ENCODE assay signal across 11 cellular contexts in the genomic region with DNA sequence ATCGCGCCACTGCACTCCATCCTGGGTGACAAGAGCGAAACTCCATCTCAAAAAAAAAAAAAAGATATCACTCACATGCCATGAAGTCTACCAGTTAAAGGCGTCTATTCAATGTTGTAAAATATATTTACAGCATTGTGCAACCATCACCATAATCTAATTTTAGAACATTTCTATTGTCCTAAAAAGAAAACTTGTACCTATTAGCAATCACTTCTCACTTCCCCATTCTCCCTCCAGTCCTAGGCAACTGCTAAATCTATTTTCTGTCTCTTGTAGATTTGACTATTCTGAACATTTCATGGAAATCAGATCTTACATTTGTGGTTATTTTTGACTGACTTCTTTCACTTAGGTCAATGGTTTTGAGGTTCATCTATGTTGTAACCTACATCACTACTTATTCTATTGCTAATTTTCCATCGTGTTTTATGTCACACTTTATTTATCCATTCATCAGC. TPM values are rescaled to one million over a fixed set of nuclear protein-coding genes. Genes with fewer than 3 reads are reported as not detected.
DNase-seq lines count a peak whose midpoint lies in the region; ATAC-seq and TF ChIP-seq lines count a peak whose summit lies in the region.
"Had no signal": no experiment of that assay in that cellular context is flagged by ENCODE, and none has a peak within 500 bp of the region (broad histone marks: within the 10 kb centered on the region; RNA-seq: fewer than 3 reads in every experiment).

No MANE protein-coding gene starts in this region.

- DNase-seq in AML-193 (lab: John Stamatoyannopoulos, UW): peak; percentile 8 to 22
- peak; percentile 95 for DNase-seq in NOMO-1 treated with DMSO at 0.1 percent for 48 hours (lab: John Stamatoyannopoulos, UW; ENCODE audit: unreplicated experiment)
- DNase-seq in NCI-H1105 treated with DMSO at 0.1 percent for 48 hours (lab: John Stamatoyannopoulos, UW): no peak
- no peak for DNase-seq in stimulated activated CD4-positive, alpha-beta T cell treated with anti-CD3 and anti-CD28 coated beads, Interleukin-4, amount 100 ng/mL, for 4 hours
- no peak for DNase-seq in cardiac septum (ENCODE audit: low spot score)
- DNase-seq in right atrium auricular region (ENCODE audit: low spot score): no peak
- DNase-seq: NCI-H2171, posterior cingulate gyrus had no signal

- H3K9me3 ChIP-seq in right atrium auricular region: no peaks in the 10 kb centered on the region

- TF ChIP-seq CTCF in right atrium auricular region (IDR thresholded peaks at IDR 0.05): no peak

- H3K27me3 ChIP-seq in right atrium auricular region: no peaks in the 10 kb centered on the region

- no peaks in the 10 kb centered on the region for H3K36me3 ChIP-seq in right atrium auricular region

- no peak overlapping the region for H3K27ac ChIP-seq in right atrium auricular region

- no peak overlapping the region for H3K4me3 ChIP-seq in right atrium auricular region
- H3K4me3 ChIP-seq: GM23338 had no signal

- no peaks in the 10 kb centered on the region for H3K4me1 ChIP-seq in right atrium auricular region

- ATAC-seq in GM19324 (IDR thresholded peaks at IDR 0.05; ENCODE audit: low FRiP score, unreplicated experiment) (peak; percentile 78), HG02943 (IDR thresholded peaks at IDR 0.05; ENCODE audit: low read depth, unreplicated experiment) (peak; percentile 87)
- ATAC-seq: GM23338 had no signal

- intact Hi-C loops in cardiac septum (cut with DNase I): no loop called here

RNA-seq across cellular contexts. Expression of a gene that starts 25.2 kb away (rescaled TPM):
- 38.2 TPM for total RNA-seq in cardiac septum
- 10 to 100 TPM in 1 of 2 donors, 1 to 10 TPM in 1; 9.1 to 27.1 TPM for total RNA-seq in right atrium auricular region

Comparison
In these comparisons a context has a peak if more than half of its experiments do, and no peak if none do; other contexts are left out.
1. DNase-seq: peak in AML-193 (2 of 2) and NOMO-1 treated with DMSO at 0.1 percent for 48 hours (single experiment); none in NCI-H1105 treated with DMSO at 0.1 percent for 48 hours (single experiment), stimulated activated CD4-positive, alpha-beta T cell treated with anti-CD3 and anti-CD28 coated beads, Interleukin-4, amount 100 ng/mL, for 4 hours (0 of 2), cardiac septum (single experiment) and right atrium auricular region (single experiment).